1 cellular context compared by ENCODE assay signal in the genomic region with DNA sequence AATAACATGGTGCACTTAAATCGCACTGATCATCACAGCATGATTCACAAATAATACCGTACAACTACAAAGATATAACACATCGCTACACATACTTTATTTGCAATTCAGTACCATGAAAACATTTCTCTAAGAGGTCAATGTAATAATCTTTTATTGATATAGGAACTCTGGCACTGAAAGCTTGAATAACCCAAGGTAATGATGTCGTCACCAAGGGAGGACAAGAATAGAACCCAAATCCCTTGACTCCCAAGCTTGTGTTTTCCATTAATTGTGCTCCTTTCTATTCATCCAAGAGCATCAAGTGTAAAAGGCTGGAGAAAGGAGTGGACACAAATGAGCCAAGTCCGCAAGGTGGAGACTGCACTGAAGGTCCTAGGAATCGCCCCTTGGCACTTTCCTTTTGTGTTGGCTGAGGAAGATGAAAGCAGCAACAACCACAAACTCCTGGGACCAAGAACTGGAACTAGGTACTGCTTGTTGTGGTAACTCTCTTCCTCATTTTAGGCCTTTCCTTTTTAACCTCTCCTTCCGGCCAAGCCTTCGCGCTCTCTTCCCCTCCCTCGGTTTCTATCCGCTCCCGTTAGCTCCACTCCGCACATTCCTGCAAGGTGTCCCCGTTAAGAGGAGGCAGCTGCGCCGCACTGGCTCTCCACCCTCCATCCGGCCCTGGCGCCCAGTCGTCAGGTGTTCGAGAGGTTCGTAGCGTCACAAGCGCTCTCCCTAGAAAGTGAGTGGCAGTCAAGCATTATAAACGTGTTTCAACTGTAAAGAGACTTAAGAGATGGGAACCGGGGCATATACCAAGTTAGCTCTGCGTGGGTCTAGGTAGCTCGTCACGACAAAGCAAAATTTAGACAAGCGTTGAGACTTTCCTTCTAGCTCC.
TF ChIP-seq lines count a peak whose summit lies in the region.

No MANE protein-coding gene starts in this region.

TF ChIP-seq in GM12878, 131 proteins besides CTCF, POLR2A, EP300 and RAD21 (continued from another document):
- TF ChIP-seq, protein P1, sequence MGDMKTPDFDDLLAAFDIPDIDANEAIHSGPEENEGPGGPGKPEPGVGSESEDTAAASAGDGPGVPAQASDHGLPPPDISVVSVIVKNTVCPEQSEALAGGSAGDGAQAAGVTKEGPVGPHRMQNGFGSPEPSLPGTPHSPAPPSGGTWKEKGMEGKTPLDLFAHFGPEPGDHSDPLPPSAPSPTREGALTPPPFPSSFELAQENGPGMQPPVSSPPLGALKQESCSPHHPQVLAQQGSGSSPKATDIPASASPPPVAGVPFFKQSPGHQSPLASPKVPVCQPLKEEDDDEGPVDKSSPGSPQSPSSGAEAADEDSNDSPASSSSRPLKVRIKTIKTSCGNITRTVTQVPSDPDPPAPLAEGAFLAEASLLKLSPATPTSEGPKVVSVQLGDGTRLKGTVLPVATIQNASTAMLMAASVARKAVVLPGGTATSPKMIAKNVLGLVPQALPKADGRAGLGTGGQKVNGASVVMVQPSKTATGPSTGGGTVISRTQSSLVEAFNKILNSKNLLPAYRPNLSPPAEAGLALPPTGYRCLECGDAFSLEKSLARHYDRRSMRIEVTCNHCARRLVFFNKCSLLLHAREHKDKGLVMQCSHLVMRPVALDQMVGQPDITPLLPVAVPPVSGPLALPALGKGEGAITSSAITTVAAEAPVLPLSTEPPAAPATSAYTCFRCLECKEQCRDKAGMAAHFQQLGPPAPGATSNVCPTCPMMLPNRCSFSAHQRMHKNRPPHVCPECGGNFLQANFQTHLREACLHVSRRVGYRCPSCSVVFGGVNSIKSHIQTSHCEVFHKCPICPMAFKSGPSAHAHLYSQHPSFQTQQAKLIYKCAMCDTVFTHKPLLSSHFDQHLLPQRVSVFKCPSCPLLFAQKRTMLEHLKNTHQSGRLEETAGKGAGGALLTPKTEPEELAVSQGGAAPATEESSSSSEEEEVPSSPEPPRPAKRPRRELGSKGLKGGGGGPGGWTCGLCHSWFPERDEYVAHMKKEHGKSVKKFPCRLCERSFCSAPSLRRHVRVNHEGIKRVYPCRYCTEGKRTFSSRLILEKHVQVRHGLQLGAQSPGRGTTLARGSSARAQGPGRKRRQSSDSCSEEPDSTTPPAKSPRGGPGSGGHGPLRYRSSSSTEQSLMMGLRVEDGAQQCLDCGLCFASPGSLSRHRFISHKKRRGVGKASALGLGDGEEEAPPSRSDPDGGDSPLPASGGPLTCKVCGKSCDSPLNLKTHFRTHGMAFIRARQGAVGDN (IDR thresholded peaks at IDR 0.05), result peak; percentile 43
- TF ChIP-seq ZNF622 (IDR thresholded peaks at IDR 0.05) (no peak), IKZF1 (conservative IDR thresholded peaks at IDR 0.05) (peak; percentile 94), NBN (IDR thresholded peaks at IDR 0.05) (peak; percentile 65), MTA2 (IDR thresholded peaks at IDR 0.05; ENCODE audit: low read depth) (peak; percentile 76), EZH2 (IDR thresholded peaks at IDR 0.05; ENCODE audit: borderline replicate concordance, control insufficient read depth, low read depth, low read length) (no peak), TBL1XR1 (IDR thresholded peaks at IDR 0.05; ENCODE audit: low read depth, low read length) (peak; percentile 16; the same call in 1 of the 2 replicates), EED (IDR thresholded peaks at IDR 0.05; ENCODE audit: low read depth) (peak; percentile 97), HDGF (IDR thresholded peaks at IDR 0.05) (peak; percentile 88), MEF2A (IDR thresholded peaks at IDR 0.05; ENCODE audit: insufficient read depth, low read depth, low read length) (no peak), ZSCAN29 (IDR thresholded peaks at IDR 0.05) (no peak), SREBF1 (IDR thresholded peaks at IDR 0.05; ENCODE audit: low read length) (no peak), PAX5 (IDR thresholded peaks at IDR 0.05; ENCODE audit: borderline replicate concordance, low read depth, low read length) (peak; percentile 62; the same call in 1 of the 2 replicates), NR2F1 (conservative IDR thresholded peaks at IDR 0.05) (0 out of 2 replicates have a peak, but pooled peaks have one; percentile 38), ATF7 (IDR thresholded peaks at IDR 0.05; ENCODE audit: low read depth) (0 out of 2 replicates have a peak, but pooled peaks have one; percentile 39), SMARCA5 (IDR thresholded peaks at IDR 0.05) (0 out of 2 replicates have a peak, but pooled peaks have one; percentile 28)
- TF ChIP-seq, protein P2, sequence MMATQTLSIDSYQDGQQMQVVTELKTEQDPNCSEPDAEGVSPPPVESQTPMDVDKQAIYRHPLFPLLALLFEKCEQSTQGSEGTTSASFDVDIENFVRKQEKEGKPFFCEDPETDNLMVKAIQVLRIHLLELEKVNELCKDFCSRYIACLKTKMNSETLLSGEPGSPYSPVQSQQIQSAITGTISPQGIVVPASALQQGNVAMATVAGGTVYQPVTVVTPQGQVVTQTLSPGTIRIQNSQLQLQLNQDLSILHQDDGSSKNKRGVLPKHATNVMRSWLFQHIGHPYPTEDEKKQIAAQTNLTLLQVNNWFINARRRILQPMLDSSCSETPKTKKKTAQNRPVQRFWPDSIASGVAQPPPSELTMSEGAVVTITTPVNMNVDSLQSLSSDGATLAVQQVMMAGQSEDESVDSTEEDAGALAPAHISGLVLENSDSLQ (IDR thresholded peaks at IDR 0.05), result peak; percentile 84
- TF ChIP-seq, protein P3, sequence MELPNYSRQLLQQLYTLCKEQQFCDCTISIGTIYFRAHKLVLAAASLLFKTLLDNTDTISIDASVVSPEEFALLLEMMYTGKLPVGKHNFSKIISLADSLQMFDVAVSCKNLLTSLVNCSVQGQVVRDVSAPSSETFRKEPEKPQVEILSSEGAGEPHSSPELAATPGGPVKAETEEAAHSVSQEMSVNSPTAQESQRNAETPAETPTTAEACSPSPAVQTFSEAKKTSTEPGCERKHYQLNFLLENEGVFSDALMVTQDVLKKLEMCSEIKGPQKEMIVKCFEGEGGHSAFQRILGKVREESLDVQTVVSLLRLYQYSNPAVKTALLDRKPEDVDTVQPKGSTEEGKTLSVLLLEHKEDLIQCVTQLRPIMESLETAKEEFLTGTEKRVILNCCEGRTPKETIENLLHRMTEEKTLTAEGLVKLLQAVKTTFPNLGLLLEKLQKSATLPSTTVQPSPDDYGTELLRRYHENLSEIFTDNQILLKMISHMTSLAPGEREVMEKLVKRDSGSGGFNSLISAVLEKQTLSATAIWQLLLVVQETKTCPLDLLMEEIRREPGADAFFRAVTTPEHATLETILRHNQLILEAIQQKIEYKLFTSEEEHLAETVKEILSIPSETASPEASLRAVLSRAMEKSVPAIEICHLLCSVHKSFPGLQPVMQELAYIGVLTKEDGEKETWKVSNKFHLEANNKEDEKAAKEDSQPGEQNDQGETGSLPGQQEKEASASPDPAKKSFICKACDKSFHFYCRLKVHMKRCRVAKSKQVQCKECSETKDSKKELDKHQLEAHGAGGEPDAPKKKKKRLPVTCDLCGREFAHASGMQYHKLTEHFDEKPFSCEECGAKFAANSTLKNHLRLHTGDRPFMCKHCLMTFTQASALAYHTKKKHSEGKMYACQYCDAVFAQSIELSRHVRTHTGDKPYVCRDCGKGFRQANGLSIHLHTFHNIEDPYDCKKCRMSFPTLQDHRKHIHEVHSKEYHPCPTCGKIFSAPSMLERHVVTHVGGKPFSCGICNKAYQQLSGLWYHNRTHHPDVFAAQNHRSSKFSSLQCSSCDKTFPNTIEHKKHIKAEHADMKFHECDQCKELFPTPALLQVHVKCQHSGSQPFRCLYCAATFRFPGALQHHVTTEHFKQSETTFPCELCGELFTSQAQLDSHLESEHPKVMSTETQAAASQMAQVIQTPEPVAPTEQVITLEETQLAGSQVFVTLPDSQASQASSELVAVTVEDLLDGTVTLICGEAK (IDR thresholded peaks at IDR 0.05; ENCODE audit: borderline replicate concordance), result no peak
- TF ChIP-seq, protein P4, sequence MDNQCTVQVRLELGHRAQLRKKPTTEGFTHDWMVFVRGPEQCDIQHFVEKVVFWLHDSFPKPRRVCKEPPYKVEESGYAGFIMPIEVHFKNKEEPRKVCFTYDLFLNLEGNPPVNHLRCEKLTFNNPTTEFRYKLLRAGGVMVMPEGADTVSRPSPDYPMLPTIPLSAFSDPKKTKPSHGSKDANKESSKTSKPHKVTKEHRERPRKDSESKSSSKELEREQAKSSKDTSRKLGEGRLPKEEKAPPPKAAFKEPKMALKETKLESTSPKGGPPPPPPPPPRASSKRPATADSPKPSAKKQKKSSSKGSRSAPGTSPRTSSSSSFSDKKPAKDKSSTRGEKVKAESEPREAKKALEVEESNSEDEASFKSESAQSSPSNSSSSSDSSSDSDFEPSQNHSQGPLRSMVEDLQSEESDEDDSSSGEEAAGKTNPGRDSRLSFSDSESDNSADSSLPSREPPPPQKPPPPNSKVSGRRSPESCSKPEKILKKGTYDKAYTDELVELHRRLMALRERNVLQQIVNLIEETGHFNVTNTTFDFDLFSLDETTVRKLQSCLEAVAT (IDR thresholded peaks at IDR 0.05), result peak; percentile 50
- TF ChIP-seq, protein P5, sequence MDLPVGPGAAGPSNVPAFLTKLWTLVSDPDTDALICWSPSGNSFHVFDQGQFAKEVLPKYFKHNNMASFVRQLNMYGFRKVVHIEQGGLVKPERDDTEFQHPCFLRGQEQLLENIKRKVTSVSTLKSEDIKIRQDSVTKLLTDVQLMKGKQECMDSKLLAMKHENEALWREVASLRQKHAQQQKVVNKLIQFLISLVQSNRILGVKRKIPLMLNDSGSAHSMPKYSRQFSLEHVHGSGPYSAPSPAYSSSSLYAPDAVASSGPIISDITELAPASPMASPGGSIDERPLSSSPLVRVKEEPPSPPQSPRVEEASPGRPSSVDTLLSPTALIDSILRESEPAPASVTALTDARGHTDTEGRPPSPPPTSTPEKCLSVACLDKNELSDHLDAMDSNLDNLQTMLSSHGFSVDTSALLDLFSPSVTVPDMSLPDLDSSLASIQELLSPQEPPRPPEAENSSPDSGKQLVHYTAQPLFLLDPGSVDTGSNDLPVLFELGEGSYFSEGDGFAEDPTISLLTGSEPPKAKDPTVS (IDR thresholded peaks at IDR 0.05; ENCODE audit: low read depth, low read length), result no peak
- TF ChIP-seq, protein P6, sequence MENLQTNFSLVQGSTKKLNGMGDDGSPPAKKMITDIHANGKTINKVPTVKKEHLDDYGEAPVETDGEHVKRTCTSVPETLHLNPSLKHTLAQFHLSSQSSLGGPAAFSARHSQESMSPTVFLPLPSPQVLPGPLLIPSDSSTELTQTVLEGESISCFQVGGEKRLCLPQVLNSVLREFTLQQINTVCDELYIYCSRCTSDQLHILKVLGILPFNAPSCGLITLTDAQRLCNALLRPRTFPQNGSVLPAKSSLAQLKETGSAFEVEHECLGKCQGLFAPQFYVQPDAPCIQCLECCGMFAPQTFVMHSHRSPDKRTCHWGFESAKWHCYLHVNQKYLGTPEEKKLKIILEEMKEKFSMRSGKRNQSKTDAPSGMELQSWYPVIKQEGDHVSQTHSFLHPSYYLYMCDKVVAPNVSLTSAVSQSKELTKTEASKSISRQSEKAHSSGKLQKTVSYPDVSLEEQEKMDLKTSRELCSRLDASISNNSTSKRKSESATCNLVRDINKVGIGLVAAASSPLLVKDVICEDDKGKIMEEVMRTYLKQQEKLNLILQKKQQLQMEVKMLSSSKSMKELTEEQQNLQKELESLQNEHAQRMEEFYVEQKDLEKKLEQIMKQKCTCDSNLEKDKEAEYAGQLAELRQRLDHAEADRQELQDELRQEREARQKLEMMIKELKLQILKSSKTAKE (IDR thresholded peaks at IDR 0.05; ENCODE audit: low read depth, poor library complexity, severe bottlenecking), result peak; percentile 68
- TF ChIP-seq, protein P7, sequence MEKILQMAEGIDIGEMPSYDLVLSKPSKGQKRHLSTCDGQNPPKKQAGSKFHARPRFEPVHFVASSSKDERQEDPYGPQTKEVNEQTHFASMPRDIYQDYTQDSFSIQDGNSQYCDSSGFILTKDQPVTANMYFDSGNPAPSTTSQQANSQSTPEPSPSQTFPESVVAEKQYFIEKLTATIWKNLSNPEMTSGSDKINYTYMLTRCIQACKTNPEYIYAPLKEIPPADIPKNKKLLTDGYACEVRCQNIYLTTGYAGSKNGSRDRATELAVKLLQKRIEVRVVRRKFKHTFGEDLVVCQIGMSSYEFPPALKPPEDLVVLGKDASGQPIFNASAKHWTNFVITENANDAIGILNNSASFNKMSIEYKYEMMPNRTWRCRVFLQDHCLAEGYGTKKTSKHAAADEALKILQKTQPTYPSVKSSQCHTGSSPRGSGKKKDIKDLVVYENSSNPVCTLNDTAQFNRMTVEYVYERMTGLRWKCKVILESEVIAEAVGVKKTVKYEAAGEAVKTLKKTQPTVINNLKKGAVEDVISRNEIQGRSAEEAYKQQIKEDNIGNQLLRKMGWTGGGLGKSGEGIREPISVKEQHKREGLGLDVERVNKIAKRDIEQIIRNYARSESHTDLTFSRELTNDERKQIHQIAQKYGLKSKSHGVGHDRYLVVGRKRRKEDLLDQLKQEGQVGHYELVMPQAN (conservative IDR thresholded peaks at IDR 0.05), result peak; percentile 39; the same call in 1 of the 2 replicates
TF ChIP-seq in GM12878: peak in this region for 39.
